8 cellular contexts compared by ENCODE assay signal in genomic region chr1:178543291-178543609, GRCh38. TPM values are rescaled to one million over a fixed set of nuclear protein-coding genes. Genes with fewer than 3 reads are reported as not detected.
DNase-seq lines count a peak whose midpoint lies in the region; ATAC-seq and TF ChIP-seq lines count a peak whose summit lies in the region.

No MANE protein-coding gene starts in this region.

- H2AFZ ChIP-seq in smooth muscle cell (ENCODE audit: low read depth): peak overlapping the region; percentile 87

- POLR2A ChIA-PET in activated B cell treated with CpG ODN at 0.5 μM for 24 hours (lab: Charles Lee): interaction anchor here (0.6 to 5.6 kb wide), 30 partner anchors 29 to 460 kb away, joined by 3 to 102 read pairs (median 5); partner anchors contain the start of gene RALGPS2

- intact Hi-C loops in activated B cell treated with CpG ODN at 0.5 μM for 24 hours (cut with micrococcal nuclease) (loop anchor here (1.0 to 2.0 kb wide), 10 partner anchors 32 to 750 kb away; partner anchors contain the start of gene SOAT1), left ventricle myocardium inferior (cut with micrococcal nuclease) (loop anchor here (2.0 kb wide), 1 partner anchor 210 kb away; no protein-coding TSS in a partner anchor)

- H3K36me3 ChIP-seq in left ventricle myocardium inferior: peaks cover 7% of the 10 kb centered on the region
- no peaks in the 10 kb centered on the region for H3K36me3 ChIP-seq in smooth muscle cell (ENCODE audit: low read depth)

- no peaks in the 10 kb centered on the region for H3K9me3 Mint-ChIP-seq in activated B cell treated with CpG ODN at 0.5 μM for 24 hours

- no peaks in the 10 kb centered on the region for H3K27me3 Mint-ChIP-seq in activated B cell treated with CpG ODN at 0.5 μM for 24 hours

- H3K9me3 ChIP-seq in left ventricle myocardium inferior (replicated peaks) (no peaks in the 10 kb centered on the region), smooth muscle cell (replicated peaks; ENCODE audit: low read depth) (no peaks in the 10 kb centered on the region)

- peak; percentile 37 to 47 for DNase-seq in AML-193 (lab: John Stamatoyannopoulos, UW)
- DNase-seq in activated B cell treated with CpG ODN at 0.5 μM for 24 hours: no peak
- no peak for DNase-seq in left ventricle myocardium inferior
- no peak for DNase-seq in smooth muscle cell (lab: John Stamatoyannopoulos, UW; ENCODE audit: unreplicated experiment)
- no peak for DNase-seq in RPMI8226
- no peak for DNase-seq in activated CD4-positive, alpha-beta T cell treated with anti-CD3 and anti-CD28 coated beads for 4 hours

- H3K27ac ChIP-seq in left ventricle myocardium inferior (replicated peaks): peak overlapping the region; percentile 91
- no peak overlapping the region for H3K27ac ChIP-seq in smooth muscle cell (ENCODE audit: low read depth)

- H3K4me1 ChIP-seq in left ventricle myocardium inferior (peaks cover 38% of the 10 kb centered on the region), smooth muscle cell (ENCODE audit: low read depth) (no peaks in the 10 kb centered on the region)

- no peaks in the 10 kb centered on the region for H3K79me2 ChIP-seq in smooth muscle cell (ENCODE audit: low read depth)

- H3K9ac ChIP-seq in smooth muscle cell (ENCODE audit: low read depth): no peak overlapping the region

- H3K27me3 ChIP-seq in left ventricle myocardium inferior (ENCODE audit: low read depth) (no peaks in the 10 kb centered on the region), smooth muscle cell (ENCODE audit: low read depth) (no peaks in the 10 kb centered on the region)

- 10% methylated on average over 10 of the region's 10 CpGs for whole genome bisulfite sequencing in smooth muscle cell (ENCODE audit: low lambda C conversion rate)

- H3F3A ChIP-seq in smooth muscle cell (ENCODE audit: low read depth): peaks cover 8% of the 10 kb centered on the region

- peaks cover 52% of the 10 kb centered on the region for H3K4me1 Mint-ChIP-seq in activated B cell treated with CpG ODN at 0.5 μM for 24 hours

- ATAC-seq in GM18873 (IDR thresholded peaks at IDR 0.05; ENCODE audit: low FRiP score, unreplicated experiment) (peak; percentile 25), HG03066 (IDR thresholded peaks at IDR 0.05; ENCODE audit: low read depth, unreplicated experiment) (peak; percentile 45), activated B cell treated with CpG ODN at 0.5 μM for 24 hours (ENCODE audit: low read depth) (peak; percentile 25)

- peak overlapping the region; percentile 86 for H3K4me2 ChIP-seq in smooth muscle cell

- peak overlapping the region; percentile 97 for H3K4me3 Mint-ChIP-seq in activated B cell treated with CpG ODN at 0.5 μM for 24 hours

- peak overlapping the region; percentile 96 for H3K27ac Mint-ChIP-seq in activated B cell treated with CpG ODN at 0.5 μM for 24 hours

- H3K4me3 ChIP-seq in left ventricle myocardium inferior: peak overlapping the region; percentile 90
- peak overlapping the region; percentile 71 for H3K4me3 ChIP-seq in smooth muscle cell

- TF ChIP-seq CTCF in activated B cell treated with CpG ODN at 0.5 μM for 24 hours (IDR thresholded peaks at IDR 0.05) (no peak), left ventricle myocardium inferior (IDR thresholded peaks at IDR 0.05; ENCODE audit: borderline replicate concordance) (no peak), smooth muscle cell (IDR thresholded peaks at IDR 0.05; ENCODE audit: borderline replicate concordance, insufficient read depth, poor library complexity, severe bottlenecking) (no peak)

- CTCF ChIA-PET in activated B cell treated with CpG ODN at 0.5 μM for 24 hours (lab: Charles Lee): interaction anchor here (0.6 to 8.5 kb wide), 71 partner anchors 22 to 825 kb away, joined by 3 to 100 read pairs (median 4); partner anchors contain the start of gene RALGPS2

- H4K20me1 ChIP-seq in smooth muscle cell (ENCODE audit: low read depth): no peaks in the 10 kb centered on the region

- H3K36me3 Mint-ChIP-seq in activated B cell treated with CpG ODN at 0.5 μM for 24 hours (ENCODE audit: low read depth): peaks cover 48% of the 10 kb centered on the region

RNA-seq across cellular contexts. Expression of gene TEX35, which starts 30.3 kb away (rescaled TPM):
- total RNA-seq in activated B cell treated with CpG ODN at 0.5 μM for 24 hours (not detected in 2 replicates), left ventricle myocardium inferior (not detected), smooth muscle cell (not detected in 2 replicates)
- polyA plus RNA-seq in smooth muscle cell: not detected in 2 replicates

RNA-seq across cellular contexts. Expression of gene CLEC20A, which starts 46.5 kb away (rescaled TPM):
- total RNA-seq in activated B cell treated with CpG ODN at 0.5 μM for 24 hours: 1.7 and 2.9 TPM in 2 replicates
- total RNA-seq in left ventricle myocardium inferior: not detected
- total RNA-seq in smooth muscle cell: not detected in 2 replicates
- 0.14 TPM in 1 of 2 replicates, not detected in the other for polyA plus RNA-seq in smooth muscle cell

Comparison
In these comparisons a context has a peak if more than half of its experiments do, and no peak if none do; other contexts are left out.
1. DNase-seq: peak in AML-193 (2 of 2); none in activated B cell treated with CpG ODN at 0.5 μM for 24 hours (single experiment), left ventricle myocardium inferior (single experiment), smooth muscle cell (single experiment), RPMI8226 (single experiment) and activated CD4-positive, alpha-beta T cell treated with anti-CD3 and anti-CD28 coated beads for 4 hours (0 of 2).
2. Peak in every context shown above with its lines, with median percentiles within 50 percentile points of each other: ATAC-seq.